Comparison of ENCODE assay signal across 24 cellular contexts in genomic region chr12:130083002-130083401, GRCh38.
DNase-seq lines count a peak whose midpoint lies in the region; ATAC-seq and TF ChIP-seq lines count a peak whose summit lies in the region.
"Had no signal": no experiment of that assay in that cellular context is flagged by ENCODE, and none has a peak within 500 bp of the region (broad histone marks: within the 10 kb centered on the region; RNA-seq: fewer than 3 reads in every experiment).

No MANE protein-coding gene starts in this region.

- H3K4ac ChIP-seq in neuronal stem cell (ENCODE audit: low read length) = no peak overlapping the region

- H3K27ac ChIP-seq in BLaER1 (peak overlapping the region; percentile 25; the same call in 1 of the 2 replicates), mammary epithelial cell (ENCODE audit: insufficient read depth, low read depth, low read length) (no peak overlapping the region), esophagus squamous epithelium (peak overlapping the region; percentile 67 to 84 (median 80)), neuronal stem cell (replicated peaks; ENCODE audit: low read length) (no peak overlapping the region)
- H3K27ac ChIP-seq: C4-2B, GM23248 had no signal

- TF ChIP-seq CTCF in mammary epithelial cell (conservative IDR thresholded peaks at IDR 0.05 in 1 of 2, IDR thresholded peaks at IDR 0.05 in 1 of 2; ENCODE audit: extremely low read depth in 1 of 2, insufficient read depth in 1 of 2, low read depth in 1 of 2, low read length in 2 of 2) (no peak), esophagus squamous epithelium (IDR thresholded peaks at IDR 0.05) (no peak)

- H3K27me3 ChIP-seq in BLaER1 (no peaks in the 10 kb centered on the region), mammary epithelial cell (ENCODE audit: insufficient read depth, low read length) (no peaks in the 10 kb centered on the region), esophagus squamous epithelium (no peaks in the 10 kb centered on the region), neuronal stem cell (ENCODE audit: control insufficient read depth in 3 of 3, insufficient read depth in 3 of 3, low read depth in 1 of 3, low read length in 3 of 3) (peaks cover 0 to 34% (median 3%) of the 10 kb centered on the region in 3 experiments)
- H3K27me3 ChIP-seq: MG63 had no signal

- no peak overlapping the region for H2BK5ac ChIP-seq in neuronal stem cell (ENCODE audit: low read length)

- no peak overlapping the region for H4K8ac ChIP-seq in neuronal stem cell (ENCODE audit: low read depth, low read length)

- no peak overlapping the region for H3K18ac ChIP-seq in neuronal stem cell (ENCODE audit: low read length)

- ATAC-seq in GM21360 (IDR thresholded peaks at IDR 0.05; ENCODE audit: unreplicated experiment) (no peak), sciatic nerve (no peak)
- ATAC-seq: GM12878, SK-N-SH treated with all-trans-retinoic acid at 6 μM for 48 hours had no signal

- CTCF ChIA-PET in mammary epithelial cell (lab: Charles Lee; ENCODE audit: low non-redundant PET) = no interaction called here

- BruUV-seq in mammary epithelial cell (replicated peaks; lab: Mats Ljungman, UMichigan) = no TSS peak

- DNase-seq in mammary epithelial cell = peak; percentile 14
- DNase-seq in esophagus squamous epithelium (lab: John Stamatoyannopoulos, UW) = no peak
- DNase-seq in neuronal stem cell (ENCODE audit: low spot score) = no peak
- DNase-seq in NCI-H1436 (lab: John Stamatoyannopoulos, UW) = no peak
- DNase-seq in COLO668 (lab: John Stamatoyannopoulos, UW; ENCODE audit: unreplicated experiment) = no peak
- DNase-seq in sciatic nerve (ENCODE audit: low spot score) = no peak
- DNase-seq: 8988T; DMS79 treated with DMSO at 0.1 percent for 48 hours; GM23248; Kasumi-1; MG63; NCI-H1048; NCI-H1436 treated with DMSO at 0.1 percent for 48 hours; NCI-H1930; NCI-H2227 treated with DMSO at 0.1 percent for 48 hours; NCI-H510A treated with DMSO at 0.1 percent for 48 hours; NCI-H774; NK-92 treated with Interleukin-12 subunit alpha and Interleukin-12 subunit beta, amount 100 ng/mL, for 24 hours had no signal

- H3K14ac ChIP-seq in neuronal stem cell (ENCODE audit: low read length) = no peak overlapping the region

- H3K4me1 ChIP-seq in BLaER1 (peaks cover 62% of the 10 kb centered on the region), mammary epithelial cell (ENCODE audit: insufficient read depth, low read length) (no peaks in the 10 kb centered on the region), esophagus squamous epithelium (peaks cover 3 to 73% (median 16%) of the 10 kb centered on the region in 3 donors), neuronal stem cell (ENCODE audit: control insufficient read depth in 2 of 2, insufficient read depth in 1 of 2, low read depth in 1 of 2, low read length in 2 of 2) (peaks cover 3 to 17% of the 10 kb centered on the region in 2 donors)
- H3K4me1 ChIP-seq: HAP-1 had no signal

- H2BK12ac ChIP-seq in neuronal stem cell (ENCODE audit: low read length) = no peak overlapping the region

- H3K4me2 ChIP-seq in BLaER1 = peak overlapping the region; percentile 25
- H3K4me2 ChIP-seq in mammary epithelial cell (ENCODE audit: insufficient read depth, low read depth, low read length) = no peak overlapping the region
- no peak overlapping the region for H3K4me2 ChIP-seq in neuronal stem cell (ENCODE audit: insufficient read depth, low read length, poor library complexity, severe bottlenecking)

- H3K23ac ChIP-seq in neuronal stem cell (ENCODE audit: low read depth, low read length, poor library complexity) = no peak overlapping the region

- H2BK120ac ChIP-seq in neuronal stem cell (ENCODE audit: low read depth, low read length) = no peak overlapping the region

- 47% methylated on average over 6 of the region's 6 CpGs for WGBS in mammary epithelial cell (ENCODE audit: low coverage, missing lambda C conversion rate)
- WGBS in esophagus squamous epithelium, 2 donors = 25 to 39% methylated on average over 6 of the region's 6 CpGs
- no CpG with 5 or more reads among the region's 6 CpGs for WGBS in neuronal stem cell (ENCODE audit: extremely low coverage in 2 of 2, insufficient read length in 2 of 2, insufficient replicate concordance in 1 of 2), 2 donors

- no peaks in the 10 kb centered on the region for H4K20me1 ChIP-seq in BLaER1
- H4K20me1 ChIP-seq in mammary epithelial cell (ENCODE audit: insufficient read depth, low read length) = no peaks in the 10 kb centered on the region

- H3K79me1 ChIP-seq in neuronal stem cell (ENCODE audit: low read depth, low read length) = no peaks in the 10 kb centered on the region

- no peaks in the 10 kb centered on the region for H3K79me2 ChIP-seq in mammary epithelial cell (ENCODE audit: insufficient read depth, low read length)

- H3K36me3 ChIP-seq in BLaER1 (no peaks in the 10 kb centered on the region), mammary epithelial cell (ENCODE audit: insufficient read depth, low read length) (no peaks in the 10 kb centered on the region), esophagus squamous epithelium (no peaks in the 10 kb centered on the region), neuronal stem cell (replicated peaks in 1 of 2; ENCODE audit: control insufficient read depth in 2 of 2, insufficient read depth in 2 of 2, low read length in 2 of 2) (no peaks in the 10 kb centered on the region)
- H3K36me3 ChIP-seq: HAP-1, MG63 had no signal

- H2AFZ ChIP-seq in mammary epithelial cell (ENCODE audit: low read depth, low read length) (no peak overlapping the region), neuronal stem cell (ENCODE audit: low read length) (no peak overlapping the region)
- H2AFZ ChIP-seq: GM23248 had no signal

- H4K91ac ChIP-seq in neuronal stem cell (ENCODE audit: low read depth, low read length, poor library complexity) = no peak overlapping the region

- H2AK5ac ChIP-seq in neuronal stem cell (ENCODE audit: low read depth, low read length) = peak overlapping the region; percentile 2

- in situ Hi-C loops in mammary epithelial cell (cut with MboI; ENCODE audit: low sequenced_read_pairs in 2 of 2) = no loop called here

- no peak for TF ChIP-seq POLR2A in esophagus squamous epithelium (IDR thresholded peaks at IDR 0.05)

- dilution Hi-C loops in mammary epithelial cell (cut with HindIII; ENCODE audit: low sequenced_read_pairs) = no loop called here

- H3K4me3 ChIP-seq in BLaER1 = peak overlapping the region; percentile 28; the same call in 1 of the 2 replicates
- no peak overlapping the region for H3K4me3 ChIP-seq in mammary epithelial cell (replicated peaks in 1 of 3; ENCODE audit: insufficient read depth in 1 of 3, low read depth in 2 of 3, low read length in 3 of 3)
- no peak overlapping the region for H3K4me3 ChIP-seq in esophagus squamous epithelium
- no peak overlapping the region for H3K4me3 ChIP-seq in neuronal stem cell (ENCODE audit: low read length in 2 of 2)
- H3K4me3 ChIP-seq: GM12878, GM23248, HAP-1, MG63 had no signal

- no peak overlapping the region for H3K9ac ChIP-seq in BLaER1
- no peak overlapping the region for H3K9ac ChIP-seq in mammary epithelial cell (ENCODE audit: insufficient read depth, low read length)
- H3K9ac ChIP-seq in neuronal stem cell (ENCODE audit: low read depth, low read length, poor library complexity) = no peak overlapping the region
- H3K9ac ChIP-seq: GM23248 had no signal

- H2BK15ac ChIP-seq in neuronal stem cell (ENCODE audit: low read length) = no peak overlapping the region

- intact Hi-C loops in mammary epithelial cell (cut with micrococcal nuclease) = no loop called here
- intact Hi-C loops in esophagus squamous epithelium (cut with DNase I) = no loop called here
- intact Hi-C loops in sciatic nerve (cut with DNase I) = no loop called here

- H3K9me3 ChIP-seq in BLaER1 (peaks cover 51% of the 10 kb centered on the region), mammary epithelial cell (replicated peaks; ENCODE audit: insufficient read depth, low read length) (peaks cover 34% of the 10 kb centered on the region), esophagus squamous epithelium (no peaks in the 10 kb centered on the region), neuronal stem cell (replicated peaks in 1 of 2; ENCODE audit: control insufficient read depth in 2 of 2, insufficient read depth in 1 of 2, low read depth in 1 of 2, low read length in 2 of 2) (no peaks in the 10 kb centered on the region)
- H3K9me3 ChIP-seq: HAP-1, MG63 had no signal

Comparison
In these comparisons a context has a peak if more than half of its experiments do, and no peak if none do; other contexts are left out.
1. H3K27ac ChIP-seq: peak in BLaER1 (single experiment) and esophagus squamous epithelium (4 of 4); none in mammary epithelial cell (single experiment) and neuronal stem cell (single experiment).